Comparison of ENCODE assay signal across 17 cellular contexts in genomic region chr14:68501621-68502052, GRCh38.
DNase-seq lines count a peak whose midpoint lies in the region; ATAC-seq, FAIRE-seq and TF ChIP-seq lines count a peak whose summit lies in the region.
"Had no signal": no experiment of that assay in that cellular context is flagged by ENCODE, and none has a peak within 500 bp of the region (broad histone marks: within the 10 kb centered on the region; RNA-seq: fewer than 3 reads in every experiment).

No MANE protein-coding gene starts in this region.

- H3K4me2 ChIP-seq in endothelial cell of umbilical vein (ENCODE audit: insufficient read depth, low read length), result no peak overlapping the region

- H3K9me1 ChIP-seq in endothelial cell of umbilical vein (replicated peaks; ENCODE audit: control insufficient read depth, extremely low read depth, insufficient read depth, low read length), result no peaks in the 10 kb centered on the region

- peaks cover 19% of the 10 kb centered on the region for H3K4me1 ChIP-seq in endothelial cell of umbilical vein (ENCODE audit: control insufficient read depth, extremely low read depth, insufficient read depth, low read length)

- TF ChIP-seq CTCF in endothelial cell of umbilical vein (IDR thresholded peaks at IDR 0.05; ENCODE audit: extremely low read depth in 1 of 2, insufficient read depth in 1 of 2, low read depth in 1 of 2, low read length in 2 of 2) (no peak), type B pancreatic cell (conservative IDR thresholded peaks at IDR 0.05) (no peak), endothelial cell (IDR thresholded peaks at IDR 0.05; ENCODE audit: unreplicated experiment) (no peak)

- intact Hi-C loops in endothelial cell of umbilical vein (cut with micrococcal nuclease), result loop anchor here (1.0 kb wide), 1 partner anchor 228 kb away; no protein-coding TSS in a partner anchor

- no peak overlapping the region for H3K9ac ChIP-seq in endothelial cell of umbilical vein (replicated peaks; ENCODE audit: extremely low read depth, insufficient read depth, low read length)

- H3K36me3 ChIP-seq in endothelial cell of umbilical vein (ENCODE audit: control insufficient read depth in 2 of 2, extremely low read depth in 1 of 2, insufficient read depth in 2 of 2, low read length in 2 of 2), result no peaks in the 10 kb centered on the region

- ATAC-seq in HG02588 (IDR thresholded peaks at IDR 0.05; ENCODE audit: unreplicated experiment), result no peak
- ATAC-seq in HG02973 (IDR thresholded peaks at IDR 0.05; ENCODE audit: unreplicated experiment), result no peak
- ATAC-seq: T-helper 17 cell had no signal

- TF ChIP-seq POLR2A in endothelial cell of umbilical vein (IDR thresholded peaks at IDR 0.05; ENCODE audit: low read depth, low read length), result peak; percentile 8

- peak overlapping the region; percentile 23 for H2AFZ ChIP-seq in endothelial cell of umbilical vein (ENCODE audit: low read depth, low read length)

- H3K4me3 Mint-ChIP-seq in IgD-negative memory B cell (peak overlapping the region in 1 of 4 donors; percentile 78), type B pancreatic cell (peak overlapping the region; percentile 12), endothelial cell (ENCODE audit: unreplicated experiment) (no peak overlapping the region)
- H3K4me3 Mint-ChIP-seq: activated T-helper 1 cell treated with anti-CD3 and anti-CD28 coated beads, Interleukin-12 subunit alpha, Interleukin-12 subunit beta, Interleukin-2, Interleukin-4 antibody, amounts not matched to agents 30 ng/mL and 10 ng/mL and 1 ng/mL, durations not matched to agents 14 hours and 24 hours and 36 hours; T-helper 17 cell had no signal

- H3K79me2 ChIP-seq in endothelial cell of umbilical vein (ENCODE audit: control insufficient read depth, insufficient read depth, low read length), result no peaks in the 10 kb centered on the region

- H3K27me3 Mint-ChIP-seq in IgD-negative memory B cell (no peaks in the 10 kb centered on the region), type B pancreatic cell (no peaks in the 10 kb centered on the region), endothelial cell (ENCODE audit: unreplicated experiment) (peaks cover 3% of the 10 kb centered on the region)
- H3K27me3 Mint-ChIP-seq: T-helper 17 cell had no signal

- H3K4me1 Mint-ChIP-seq in IgD-negative memory B cell (peaks cover 33 to 49% (median 42%) of the 10 kb centered on the region in 3 donors), type B pancreatic cell (ENCODE audit: unreplicated experiment) (peaks cover 62% of the 10 kb centered on the region), endothelial cell (ENCODE audit: unreplicated experiment) (peaks cover 72% of the 10 kb centered on the region)

- CTCF ChIA-PET in endothelial cell of umbilical vein (lab: Charles Lee), result interaction anchor here (0.7 to 1.4 kb wide), 3 partner anchors 18 to 315 kb away, joined by 3 read pairs; no protein-coding TSS in a partner anchor

- no peak overlapping the region for H3K4me3 ChIP-seq in endothelial cell of umbilical vein (replicated peaks in 1 of 3; ENCODE audit: insufficient read depth in 1 of 3, low read depth in 1 of 3, low read length in 3 of 3)
- H3K4me3 ChIP-seq: skin epidermis had no signal

- peak overlapping the region in 2 of 3 donors; percentile 43 to 83 for H3K27ac Mint-ChIP-seq in IgD-negative memory B cell
- H3K27ac Mint-ChIP-seq in type B pancreatic cell, result peak overlapping the region; percentile 95
- H3K27ac Mint-ChIP-seq in endothelial cell (ENCODE audit: unreplicated experiment), result no peak overlapping the region
- H3K27ac Mint-ChIP-seq: activated T-helper 1 cell treated with anti-CD3 and anti-CD28 coated beads, Interleukin-12 subunit alpha, Interleukin-12 subunit beta, Interleukin-2, Interleukin-4 antibody, amounts not matched to agents 30 ng/mL and 10 ng/mL and 1 ng/mL, durations not matched to agents 14 hours and 24 hours and 36 hours; T-helper 17 cell had no signal

- H3K9me3 ChIP-seq in endothelial cell of umbilical vein (replicated peaks; ENCODE audit: control insufficient read depth, insufficient read depth, low read length), result no peaks in the 10 kb centered on the region

- no peaks in the 10 kb centered on the region for H3K9me3 Mint-ChIP-seq in IgD-negative memory B cell
- no peaks in the 10 kb centered on the region for H3K9me3 Mint-ChIP-seq in type B pancreatic cell
- no peaks in the 10 kb centered on the region for H3K9me3 Mint-ChIP-seq in endothelial cell (ENCODE audit: unreplicated experiment)
- H3K9me3 Mint-ChIP-seq: activated T-helper 1 cell treated with anti-CD3 and anti-CD28 coated beads, Interleukin-12 subunit alpha, Interleukin-12 subunit beta, Interleukin-2, Interleukin-4 antibody, amounts not matched to agents 30 ng/mL and 10 ng/mL and 1 ng/mL, durations not matched to agents 14 hours and 24 hours and 36 hours; neural crest cell had no signal

- BruUV-seq in endothelial cell of umbilical vein (replicated peaks; lab: Mats Ljungman, UMichigan), result no TSS peak

- dilution Hi-C loops in endothelial cell of umbilical vein (cut with MboI; ENCODE audit: extremely low pct_ligation_motif_present, low sequenced_read_pairs), result no loop called here

- peaks cover 4% of the 10 kb centered on the region for H3K36me3 Mint-ChIP-seq in IgD-negative memory B cell
- peaks cover 12% of the 10 kb centered on the region for H3K36me3 Mint-ChIP-seq in type B pancreatic cell
- no peaks in the 10 kb centered on the region for H3K36me3 Mint-ChIP-seq in endothelial cell (ENCODE audit: low read depth, unreplicated experiment)

- H4K20me1 ChIP-seq in endothelial cell of umbilical vein (replicated peaks; ENCODE audit: control insufficient read depth, extremely low read depth, insufficient read depth, low read length), result no peaks in the 10 kb centered on the region

- POLR2A ChIA-PET in endothelial cell of umbilical vein (lab: Charles Lee), result interaction anchor here (1.1 kb wide), 1 partner anchor 291 kb away, joined by 5 read pairs; the partner anchor contains the start of gene ZFP36L1

- DNase-seq in endothelial cell of umbilical vein (ENCODE audit: low read depth, low spot score), result no peak
- DNase-seq in mucosa of gallbladder (ENCODE audit: low spot score), result peak; percentile 42
- no peak for DNase-seq in type B pancreatic cell (ENCODE audit: extremely low spot score, unreplicated experiment)
- no peak for DNase-seq in medulla oblongata (ENCODE audit: extremely low spot score)
- DNase-seq in endothelial cell (ENCODE audit: low spot score), result no peak
- DNase-seq: activated CD4-positive, alpha-beta T cell treated with anti-CD3 and anti-CD28 coated beads, Interleukin-2, amount 50 U/mL, for 48 hours; DND-41; NCI-H2029; NCI-H69; RPMI8226; T-helper 17 cell had no signal

- peak overlapping the region; percentile 13 for H3K27ac ChIP-seq in endothelial cell of umbilical vein (ENCODE audit: insufficient read depth, low read depth, low read length)

- H3K27me3 ChIP-seq in endothelial cell of umbilical vein (ENCODE audit: control insufficient read depth in 2 of 2, insufficient read depth in 2 of 2, low read length in 2 of 2), result no peaks in the 10 kb centered on the region

- no peak for FAIRE-seq in endothelial cell of umbilical vein (lab: Jason Lieb, UNC)

TF ChIP-seq in endothelial cell of umbilical vein, 7 proteins besides CTCF, POLR2A, EP300 and RAD21:
- TF ChIP-seq POLR2AphosphoS5 (IDR thresholded peaks at IDR 0.05; ENCODE audit: insufficient read depth, low read depth, low read length) (no peak), JUN (IDR thresholded peaks at IDR 0.05; ENCODE audit: borderline replicate concordance, insufficient read depth, insufficient read length, low read depth) (no peak), MYC (IDR thresholded peaks at IDR 0.05; ENCODE audit: low read depth, low read length) (no peak)
